11 cellular contexts compared by ENCODE assay signal in genomic region chr12:124130717-124131670, GRCh38.
DNase-seq lines count a peak whose midpoint lies in the region; ATAC-seq lines count a peak whose summit lies in the region.
"Had no signal": no experiment of that assay in that cellular context is flagged by ENCODE, and none has a peak within 500 bp of the region (broad histone marks: within the 10 kb centered on the region; RNA-seq: fewer than 3 reads in every experiment).

No MANE protein-coding gene starts in this region.

- no peaks in the 10 kb centered on the region for H3K4me1 Mint-ChIP-seq in activated naive CD4-positive, alpha-beta T cell treated with anti-CD3 and anti-CD28 coated beads for 36 hours (ENCODE audit: low read depth)

- DNase-seq in NCI-H69 (lab: John Stamatoyannopoulos, UW) = peak; percentile 96
- no peak for DNase-seq in trophoblast cell
- DNase-seq in activated naive CD4-positive, alpha-beta T cell treated with anti-CD3 and anti-CD28 coated beads for 36 hours = no peak
- DNase-seq in head of caudate nucleus = no peak
- DNase-seq in activated naive CD4-positive, alpha-beta T cell treated with Interleukin-2 at 50 U/mL for 16 hours = no peak
- DNase-seq in anterior cingulate cortex (lab: John Stamatoyannopoulos, UW) = no peak
- DNase-seq: adrenal gland, gastrocnemius medialis, T1000 had no signal

- H3K36me3 ChIP-seq in trophoblast cell (ENCODE audit: control insufficient read depth in 1 of 2, insufficient read depth in 2 of 2, low read length in 2 of 2) = no peaks in the 10 kb centered on the region
- H3K36me3 ChIP-seq: adrenal gland, gastrocnemius medialis had no signal

- no peak overlapping the region for H2BK12ac ChIP-seq in trophoblast cell (ENCODE audit: low read length)

- H3K9me3 Mint-ChIP-seq in activated naive CD4-positive, alpha-beta T cell treated with anti-CD3 and anti-CD28 coated beads for 36 hours = no peaks in the 10 kb centered on the region

- H3K27me3 Mint-ChIP-seq in activated naive CD4-positive, alpha-beta T cell treated with anti-CD3 and anti-CD28 coated beads for 36 hours (ENCODE audit: low read depth) = no peaks in the 10 kb centered on the region

- H3K4ac ChIP-seq in trophoblast cell (ENCODE audit: low read depth, low read length) = no peak overlapping the region

- H3K27ac ChIP-seq in trophoblast cell (ENCODE audit: low read depth, low read length) = no peak overlapping the region
- H3K27ac ChIP-seq: adrenal gland, gastrocnemius medialis had no signal

- peak overlapping the region; percentile 7 for H3K4me2 ChIP-seq in trophoblast cell (ENCODE audit: low read length)

- no CpG with 5 or more reads among the region's 10 CpGs for WGBS in trophoblast cell (ENCODE audit: extremely low coverage, insufficient coverage, insufficient read length)

- no peak overlapping the region for H3K4me3 ChIP-seq in trophoblast cell (ENCODE audit: low read depth, low read length)
- H3K4me3 ChIP-seq: adrenal gland, gastrocnemius medialis had no signal

- H3K23ac ChIP-seq in trophoblast cell (ENCODE audit: low read length) = no peak overlapping the region

- H4K91ac ChIP-seq in trophoblast cell (ENCODE audit: low read depth, low read length) = no peak overlapping the region

- no peak overlapping the region for H2BK120ac ChIP-seq in trophoblast cell (ENCODE audit: insufficient read depth, low read length, poor library complexity)

- no peak overlapping the region for H2AK5ac ChIP-seq in trophoblast cell (ENCODE audit: low read length)

- H3K79me2 ChIP-seq in trophoblast cell (ENCODE audit: control insufficient read depth, insufficient read depth, low read length, poor library complexity) = no peaks in the 10 kb centered on the region

- no peak overlapping the region for H4K8ac ChIP-seq in trophoblast cell (ENCODE audit: low read depth, low read length)

- no peaks in the 10 kb centered on the region for H3K9me3 ChIP-seq in trophoblast cell (ENCODE audit: insufficient read depth, low read depth, low read length)
- H3K9me3 ChIP-seq: adrenal gland, gastrocnemius medialis had no signal

- CTCF ChIA-PET in activated naive CD4-positive, alpha-beta T cell treated with anti-CD3 and anti-CD28 coated beads for 36 hours (lab: Charles Lee) = no interaction called here

- H3K14ac ChIP-seq in trophoblast cell (ENCODE audit: low read length) = no peak overlapping the region

- H3K4me1 ChIP-seq in trophoblast cell (ENCODE audit: control insufficient read depth in 1 of 2, insufficient read depth in 2 of 2, low read length in 2 of 2) = peaks cover 7 to 10% of the 10 kb centered on the region in 2 experiments
- H3K4me1 ChIP-seq: adrenal gland, gastrocnemius medialis had no signal

- H2BK5ac ChIP-seq in trophoblast cell (ENCODE audit: low read depth, low read length, poor library complexity) = no peak overlapping the region

- H3K79me1 ChIP-seq in trophoblast cell (ENCODE audit: low read length) = no peaks in the 10 kb centered on the region

- ATAC-seq in GM19324 (IDR thresholded peaks at IDR 0.05; ENCODE audit: low FRiP score, unreplicated experiment) = peak; percentile 84
- peak; percentile 69 for ATAC-seq in HG02943 (IDR thresholded peaks at IDR 0.05; ENCODE audit: low read depth, unreplicated experiment)
- ATAC-seq: gastrocnemius medialis had no signal

- intact Hi-C loops in activated naive CD4-positive, alpha-beta T cell treated with anti-CD3 and anti-CD28 coated beads for 36 hours (cut with micrococcal nuclease) = no loop called here
- intact Hi-C loops in head of caudate nucleus (cut with DNase I) = no loop called here

- no peak overlapping the region for H4K12ac ChIP-seq in trophoblast cell (ENCODE audit: low read depth, low read length)

- no peaks in the 10 kb centered on the region for H3K36me3 Mint-ChIP-seq in activated naive CD4-positive, alpha-beta T cell treated with anti-CD3 and anti-CD28 coated beads for 36 hours (ENCODE audit: low read depth)

- H3K18ac ChIP-seq in trophoblast cell (ENCODE audit: low read length) = no peak overlapping the region

- H3K27me3 ChIP-seq in trophoblast cell (ENCODE audit: insufficient read depth, low read length) = no peaks in the 10 kb centered on the region
- H3K27me3 ChIP-seq: adrenal gland, gastrocnemius medialis had no signal

- no peak overlapping the region for H3K4me3 Mint-ChIP-seq in activated naive CD4-positive, alpha-beta T cell treated with anti-CD3 and anti-CD28 coated beads for 36 hours

- no peak overlapping the region for H3K27ac Mint-ChIP-seq in activated naive CD4-positive, alpha-beta T cell treated with anti-CD3 and anti-CD28 coated beads for 36 hours

- no peak overlapping the region for H3K9ac ChIP-seq in trophoblast cell (ENCODE audit: low read length)

- H2AFZ ChIP-seq in trophoblast cell (ENCODE audit: insufficient read depth, low read length, poor library complexity) = no peak overlapping the region
